In genomic region chr7:129845178-129845971, GRCh38 we compare ENCODE assay signal across 1 cellular context.
A peak's percentile ranks its signal among the peaks of the same experiment; 100 is the strongest.
TF ChIP-seq lines count a peak whose summit lies in the region.

No MANE protein-coding gene starts in this region.

TF ChIP-seq in K562, 482 proteins besides CTCF, POLR2A, EP300 and RAD21 (continued from another document and continues in another):
- TF ChIP-seq, protein P1, sequence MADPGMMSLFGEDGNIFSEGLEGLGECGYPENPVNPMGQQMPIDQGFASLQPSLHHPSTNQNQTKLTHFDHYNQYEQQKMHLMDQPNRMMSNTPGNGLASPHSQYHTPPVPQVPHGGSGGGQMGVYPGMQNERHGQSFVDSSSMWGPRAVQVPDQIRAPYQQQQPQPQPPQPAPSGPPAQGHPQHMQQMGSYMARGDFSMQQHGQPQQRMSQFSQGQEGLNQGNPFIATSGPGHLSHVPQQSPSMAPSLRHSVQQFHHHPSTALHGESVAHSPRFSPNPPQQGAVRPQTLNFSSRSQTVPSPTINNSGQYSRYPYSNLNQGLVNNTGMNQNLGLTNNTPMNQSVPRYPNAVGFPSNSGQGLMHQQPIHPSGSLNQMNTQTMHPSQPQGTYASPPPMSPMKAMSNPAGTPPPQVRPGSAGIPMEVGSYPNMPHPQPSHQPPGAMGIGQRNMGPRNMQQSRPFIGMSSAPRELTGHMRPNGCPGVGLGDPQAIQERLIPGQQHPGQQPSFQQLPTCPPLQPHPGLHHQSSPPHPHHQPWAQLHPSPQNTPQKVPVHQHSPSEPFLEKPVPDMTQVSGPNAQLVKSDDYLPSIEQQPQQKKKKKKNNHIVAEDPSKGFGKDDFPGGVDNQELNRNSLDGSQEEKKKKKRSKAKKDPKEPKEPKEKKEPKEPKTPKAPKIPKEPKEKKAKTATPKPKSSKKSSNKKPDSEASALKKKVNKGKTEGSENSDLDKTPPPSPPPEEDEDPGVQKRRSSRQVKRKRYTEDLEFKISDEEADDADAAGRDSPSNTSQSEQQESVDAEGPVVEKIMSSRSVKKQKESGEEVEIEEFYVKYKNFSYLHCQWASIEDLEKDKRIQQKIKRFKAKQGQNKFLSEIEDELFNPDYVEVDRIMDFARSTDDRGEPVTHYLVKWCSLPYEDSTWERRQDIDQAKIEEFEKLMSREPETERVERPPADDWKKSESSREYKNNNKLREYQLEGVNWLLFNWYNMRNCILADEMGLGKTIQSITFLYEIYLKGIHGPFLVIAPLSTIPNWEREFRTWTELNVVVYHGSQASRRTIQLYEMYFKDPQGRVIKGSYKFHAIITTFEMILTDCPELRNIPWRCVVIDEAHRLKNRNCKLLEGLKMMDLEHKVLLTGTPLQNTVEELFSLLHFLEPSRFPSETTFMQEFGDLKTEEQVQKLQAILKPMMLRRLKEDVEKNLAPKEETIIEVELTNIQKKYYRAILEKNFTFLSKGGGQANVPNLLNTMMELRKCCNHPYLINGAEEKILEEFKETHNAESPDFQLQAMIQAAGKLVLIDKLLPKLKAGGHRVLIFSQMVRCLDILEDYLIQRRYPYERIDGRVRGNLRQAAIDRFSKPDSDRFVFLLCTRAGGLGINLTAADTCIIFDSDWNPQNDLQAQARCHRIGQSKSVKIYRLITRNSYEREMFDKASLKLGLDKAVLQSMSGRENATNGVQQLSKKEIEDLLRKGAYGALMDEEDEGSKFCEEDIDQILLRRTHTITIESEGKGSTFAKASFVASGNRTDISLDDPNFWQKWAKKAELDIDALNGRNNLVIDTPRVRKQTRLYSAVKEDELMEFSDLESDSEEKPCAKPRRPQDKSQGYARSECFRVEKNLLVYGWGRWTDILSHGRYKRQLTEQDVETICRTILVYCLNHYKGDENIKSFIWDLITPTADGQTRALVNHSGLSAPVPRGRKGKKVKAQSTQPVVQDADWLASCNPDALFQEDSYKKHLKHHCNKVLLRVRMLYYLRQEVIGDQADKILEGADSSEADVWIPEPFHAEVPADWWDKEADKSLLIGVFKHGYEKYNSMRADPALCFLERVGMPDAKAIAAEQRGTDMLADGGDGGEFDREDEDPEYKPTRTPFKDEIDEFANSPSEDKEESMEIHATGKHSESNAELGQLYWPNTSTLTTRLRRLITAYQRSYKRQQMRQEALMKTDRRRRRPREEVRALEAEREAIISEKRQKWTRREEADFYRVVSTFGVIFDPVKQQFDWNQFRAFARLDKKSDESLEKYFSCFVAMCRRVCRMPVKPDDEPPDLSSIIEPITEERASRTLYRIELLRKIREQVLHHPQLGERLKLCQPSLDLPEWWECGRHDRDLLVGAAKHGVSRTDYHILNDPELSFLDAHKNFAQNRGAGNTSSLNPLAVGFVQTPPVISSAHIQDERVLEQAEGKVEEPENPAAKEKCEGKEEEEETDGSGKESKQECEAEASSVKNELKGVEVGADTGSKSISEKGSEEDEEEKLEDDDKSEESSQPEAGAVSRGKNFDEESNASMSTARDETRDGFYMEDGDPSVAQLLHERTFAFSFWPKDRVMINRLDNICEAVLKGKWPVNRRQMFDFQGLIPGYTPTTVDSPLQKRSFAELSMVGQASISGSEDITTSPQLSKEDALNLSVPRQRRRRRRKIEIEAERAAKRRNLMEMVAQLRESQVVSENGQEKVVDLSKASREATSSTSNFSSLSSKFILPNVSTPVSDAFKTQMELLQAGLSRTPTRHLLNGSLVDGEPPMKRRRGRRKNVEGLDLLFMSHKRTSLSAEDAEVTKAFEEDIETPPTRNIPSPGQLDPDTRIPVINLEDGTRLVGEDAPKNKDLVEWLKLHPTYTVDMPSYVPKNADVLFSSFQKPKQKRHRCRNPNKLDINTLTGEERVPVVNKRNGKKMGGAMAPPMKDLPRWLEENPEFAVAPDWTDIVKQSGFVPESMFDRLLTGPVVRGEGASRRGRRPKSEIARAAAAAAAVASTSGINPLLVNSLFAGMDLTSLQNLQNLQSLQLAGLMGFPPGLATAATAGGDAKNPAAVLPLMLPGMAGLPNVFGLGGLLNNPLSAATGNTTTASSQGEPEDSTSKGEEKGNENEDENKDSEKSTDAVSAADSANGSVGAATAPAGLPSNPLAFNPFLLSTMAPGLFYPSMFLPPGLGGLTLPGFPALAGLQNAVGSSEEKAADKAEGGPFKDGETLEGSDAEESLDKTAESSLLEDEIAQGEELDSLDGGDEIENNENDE (IDR thresholded peaks at IDR 0.05; ENCODE audit: low read depth, low read length), result peak; percentile 43
- no peak for TF ChIP-seq SIX5 (IDR thresholded peaks at IDR 0.05; ENCODE audit: borderline replicate concordance in 1 of 2, insufficient read depth in 1 of 2, low read depth in 1 of 2, low read length in 2 of 2)
- TF ChIP-seq HBP1 (CRISPR knock-in tag; IDR thresholded peaks at IDR 0.05), result no peak
- TF ChIP-seq CBFA2T3 (IDR thresholded peaks at IDR 0.05), result peak; percentile 87
- no peak for TF ChIP-seq DIDO1 (tag; IDR thresholded peaks at IDR 0.05; ENCODE audit: low read depth)
- TF ChIP-seq NFIX (CRISPR knock-in tag; IDR thresholded peaks at IDR 0.05; ENCODE audit: low read depth), result no peak
- TF ChIP-seq ZNF431 (CRISPR knock-in tag; IDR thresholded peaks at IDR 0.05), result no peak
- TF ChIP-seq CREBBP (IDR thresholded peaks at IDR 0.05; ENCODE audit: low read depth, low read length), result no peak
- TF ChIP-seq, protein P2, sequence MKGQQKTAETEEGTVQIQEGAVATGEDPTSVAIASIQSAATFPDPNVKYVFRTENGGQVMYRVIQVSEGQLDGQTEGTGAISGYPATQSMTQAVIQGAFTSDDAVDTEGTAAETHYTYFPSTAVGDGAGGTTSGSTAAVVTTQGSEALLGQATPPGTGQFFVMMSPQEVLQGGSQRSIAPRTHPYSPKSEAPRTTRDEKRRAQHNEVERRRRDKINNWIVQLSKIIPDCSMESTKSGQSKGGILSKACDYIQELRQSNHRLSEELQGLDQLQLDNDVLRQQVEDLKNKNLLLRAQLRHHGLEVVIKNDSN (CRISPR knock-in tag; IDR thresholded peaks at IDR 0.05), result no peak
- no peak for TF ChIP-seq XRCC5 (IDR thresholded peaks at IDR 0.05; ENCODE audit: low read depth, low read length)
- no peak for TF ChIP-seq ZBTB17 (CRISPR knock-in tag; IDR thresholded peaks at IDR 0.05)
- no peak for TF ChIP-seq MIER1 (IDR thresholded peaks at IDR 0.05; ENCODE audit: low read depth)
- TF ChIP-seq, protein P3, sequence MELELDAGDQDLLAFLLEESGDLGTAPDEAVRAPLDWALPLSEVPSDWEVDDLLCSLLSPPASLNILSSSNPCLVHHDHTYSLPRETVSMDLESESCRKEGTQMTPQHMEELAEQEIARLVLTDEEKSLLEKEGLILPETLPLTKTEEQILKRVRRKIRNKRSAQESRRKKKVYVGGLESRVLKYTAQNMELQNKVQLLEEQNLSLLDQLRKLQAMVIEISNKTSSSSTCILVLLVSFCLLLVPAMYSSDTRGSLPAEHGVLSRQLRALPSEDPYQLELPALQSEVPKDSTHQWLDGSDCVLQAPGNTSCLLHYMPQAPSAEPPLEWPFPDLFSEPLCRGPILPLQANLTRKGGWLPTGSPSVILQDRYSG (tag; conservative IDR thresholded peaks at IDR 0.05; ENCODE audit: low read depth), result no peak
- TF ChIP-seq MED1 (CRISPR knock-in tag; IDR thresholded peaks at IDR 0.05; ENCODE audit: borderline replicate concordance), result no peak
- TF ChIP-seq POLR2B (IDR thresholded peaks at IDR 0.05; ENCODE audit: low read depth, partially characterized antibody), result no peak
- no peak for TF ChIP-seq STAT5B (CRISPR knock-in tag; IDR thresholded peaks at IDR 0.05)
- TF ChIP-seq SIRT6 (IDR thresholded peaks at IDR 0.05; ENCODE audit: low read depth, low read length), result no peak
- no peak for TF ChIP-seq CCAR2 (IDR thresholded peaks at IDR 0.05; ENCODE audit: low read depth, low read length)
- peak; percentile 4; the same call in 1 of the 2 replicates for TF ChIP-seq SPI1 (IDR thresholded peaks at IDR 0.05; ENCODE audit: borderline replicate concordance, low read depth, low read length)
- no peak for TF ChIP-seq THRB (CRISPR knock-in tag; conservative IDR thresholded peaks at IDR 0.05)
- no peak for TF ChIP-seq NUFIP1 (IDR thresholded peaks at IDR 0.05; ENCODE audit: partially characterized antibody)
- TF ChIP-seq, protein P4, sequence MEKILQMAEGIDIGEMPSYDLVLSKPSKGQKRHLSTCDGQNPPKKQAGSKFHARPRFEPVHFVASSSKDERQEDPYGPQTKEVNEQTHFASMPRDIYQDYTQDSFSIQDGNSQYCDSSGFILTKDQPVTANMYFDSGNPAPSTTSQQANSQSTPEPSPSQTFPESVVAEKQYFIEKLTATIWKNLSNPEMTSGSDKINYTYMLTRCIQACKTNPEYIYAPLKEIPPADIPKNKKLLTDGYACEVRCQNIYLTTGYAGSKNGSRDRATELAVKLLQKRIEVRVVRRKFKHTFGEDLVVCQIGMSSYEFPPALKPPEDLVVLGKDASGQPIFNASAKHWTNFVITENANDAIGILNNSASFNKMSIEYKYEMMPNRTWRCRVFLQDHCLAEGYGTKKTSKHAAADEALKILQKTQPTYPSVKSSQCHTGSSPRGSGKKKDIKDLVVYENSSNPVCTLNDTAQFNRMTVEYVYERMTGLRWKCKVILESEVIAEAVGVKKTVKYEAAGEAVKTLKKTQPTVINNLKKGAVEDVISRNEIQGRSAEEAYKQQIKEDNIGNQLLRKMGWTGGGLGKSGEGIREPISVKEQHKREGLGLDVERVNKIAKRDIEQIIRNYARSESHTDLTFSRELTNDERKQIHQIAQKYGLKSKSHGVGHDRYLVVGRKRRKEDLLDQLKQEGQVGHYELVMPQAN (IDR thresholded peaks at IDR 0.05; ENCODE audit: borderline replicate concordance), result no peak
- peak; percentile 86 for TF ChIP-seq TEAD4 (IDR thresholded peaks at IDR 0.05; ENCODE audit: low read length)
- no peak for TF ChIP-seq TEAD4 (CRISPR knock-in tag; IDR thresholded peaks at IDR 0.05; ENCODE audit: borderline replicate concordance)
- TF ChIP-seq, protein P5, sequence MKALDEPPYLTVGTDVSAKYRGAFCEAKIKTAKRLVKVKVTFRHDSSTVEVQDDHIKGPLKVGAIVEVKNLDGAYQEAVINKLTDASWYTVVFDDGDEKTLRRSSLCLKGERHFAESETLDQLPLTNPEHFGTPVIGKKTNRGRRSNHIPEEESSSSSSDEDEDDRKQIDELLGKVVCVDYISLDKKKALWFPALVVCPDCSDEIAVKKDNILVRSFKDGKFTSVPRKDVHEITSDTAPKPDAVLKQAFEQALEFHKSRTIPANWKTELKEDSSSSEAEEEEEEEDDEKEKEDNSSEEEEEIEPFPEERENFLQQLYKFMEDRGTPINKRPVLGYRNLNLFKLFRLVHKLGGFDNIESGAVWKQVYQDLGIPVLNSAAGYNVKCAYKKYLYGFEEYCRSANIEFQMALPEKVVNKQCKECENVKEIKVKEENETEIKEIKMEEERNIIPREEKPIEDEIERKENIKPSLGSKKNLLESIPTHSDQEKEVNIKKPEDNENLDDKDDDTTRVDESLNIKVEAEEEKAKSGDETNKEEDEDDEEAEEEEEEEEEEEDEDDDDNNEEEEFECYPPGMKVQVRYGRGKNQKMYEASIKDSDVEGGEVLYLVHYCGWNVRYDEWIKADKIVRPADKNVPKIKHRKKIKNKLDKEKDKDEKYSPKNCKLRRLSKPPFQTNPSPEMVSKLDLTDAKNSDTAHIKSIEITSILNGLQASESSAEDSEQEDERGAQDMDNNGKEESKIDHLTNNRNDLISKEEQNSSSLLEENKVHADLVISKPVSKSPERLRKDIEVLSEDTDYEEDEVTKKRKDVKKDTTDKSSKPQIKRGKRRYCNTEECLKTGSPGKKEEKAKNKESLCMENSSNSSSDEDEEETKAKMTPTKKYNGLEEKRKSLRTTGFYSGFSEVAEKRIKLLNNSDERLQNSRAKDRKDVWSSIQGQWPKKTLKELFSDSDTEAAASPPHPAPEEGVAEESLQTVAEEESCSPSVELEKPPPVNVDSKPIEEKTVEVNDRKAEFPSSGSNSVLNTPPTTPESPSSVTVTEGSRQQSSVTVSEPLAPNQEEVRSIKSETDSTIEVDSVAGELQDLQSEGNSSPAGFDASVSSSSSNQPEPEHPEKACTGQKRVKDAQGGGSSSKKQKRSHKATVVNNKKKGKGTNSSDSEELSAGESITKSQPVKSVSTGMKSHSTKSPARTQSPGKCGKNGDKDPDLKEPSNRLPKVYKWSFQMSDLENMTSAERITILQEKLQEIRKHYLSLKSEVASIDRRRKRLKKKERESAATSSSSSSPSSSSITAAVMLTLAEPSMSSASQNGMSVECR (CRISPR knock-in tag; IDR thresholded peaks at IDR 0.05), result no peak
- no peak for TF ChIP-seq DEAF1 (CRISPR knock-in tag; IDR thresholded peaks at IDR 0.05)
- no peak for TF ChIP-seq WHSC1 (IDR thresholded peaks at IDR 0.05; ENCODE audit: low read length)
- TF ChIP-seq ZNF175 (CRISPR knock-in tag; IDR thresholded peaks at IDR 0.05; ENCODE audit: low read depth), result no peak
- TF ChIP-seq POLR2AphosphoS5 (IDR thresholded peaks at IDR 0.05; ENCODE audit: control insufficient read depth, insufficient read depth, low read depth, low read length), result peak; percentile 58; the same call in 1 of the 2 replicates
